In genomic region chr5:77751328-77752023, GRCh38 we compare ENCODE assay signal across 1 cellular context.
A peak's percentile ranks its signal among the peaks of the same experiment; 100 is the strongest.
TF ChIP-seq lines count a peak whose summit lies in the region.

No MANE protein-coding gene starts in this region.

TF ChIP-seq in HEK293, 187 proteins besides CTCF, POLR2A, EP300 and RAD21 (continued from another document):
- TF ChIP-seq ZFHX2 (tag by site-specific recombination; conservative IDR thresholded peaks at IDR 0.05) (peak; percentile 33), ZBTB17 (tag by site-specific recombination; IDR thresholded peaks at IDR 0.05) (0 out of 2 replicates have a peak, but pooled peaks have one; percentile 13), EGR2 (tag by site-specific recombination; IDR thresholded peaks at IDR 0.05; ENCODE audit: low read depth) (peak; percentile 18; the same call in 1 of the 2 replicates)
TF ChIP-seq in HEK293: peak in this region for 3.
